2 cellular contexts compared by ENCODE assay signal in genomic region chr19:47419789-47420188, GRCh38.
TF ChIP-seq lines count a peak whose summit lies in the region.

No MANE protein-coding gene starts in this region.

TF ChIP-seq in H1, 55 proteins besides CTCF, POLR2A, EP300 and RAD21:
- TF ChIP-seq EGR1 (IDR thresholded peaks at IDR 0.05; ENCODE audit: borderline replicate concordance, low read depth, low read length): no peak
- TF ChIP-seq RNF2 (IDR thresholded peaks at IDR 0.05; ENCODE audit: borderline replicate concordance, low read depth, low read length, missing control alignments, poor library complexity, severe bottlenecking): no peak
- TF ChIP-seq POU5F1 (IDR thresholded peaks at IDR 0.05; ENCODE audit: low read depth, low read length): no peak
- no peak for TF ChIP-seq SIN3A (conservative IDR thresholded peaks at IDR 0.05 in 1 of 2, IDR thresholded peaks at IDR 0.05 in 1 of 2; ENCODE audit: low read depth in 1 of 2, low read length in 2 of 2)
- TF ChIP-seq HDAC2 (IDR thresholded peaks at IDR 0.05; ENCODE audit: borderline replicate concordance in 1 of 2, low read depth in 2 of 2, low read length in 2 of 2): no peak
- TF ChIP-seq CHD1 (IDR thresholded peaks at IDR 0.05; ENCODE audit: low read depth, low read length): no peak
- TF ChIP-seq ASH2L (IDR thresholded peaks at IDR 0.05; ENCODE audit: low read length): no peak
- no peak for TF ChIP-seq JUND (IDR thresholded peaks at IDR 0.05; ENCODE audit: low read length)
- TF ChIP-seq TBP (IDR thresholded peaks at IDR 0.05; ENCODE audit: low read depth, low read length): no peak
- TF ChIP-seq CREB1 (IDR thresholded peaks at IDR 0.05): no peak
- no peak for TF ChIP-seq RXRA (IDR thresholded peaks at IDR 0.05; ENCODE audit: insufficient read depth, low read depth, low read length)
- TF ChIP-seq, protein P1, sequence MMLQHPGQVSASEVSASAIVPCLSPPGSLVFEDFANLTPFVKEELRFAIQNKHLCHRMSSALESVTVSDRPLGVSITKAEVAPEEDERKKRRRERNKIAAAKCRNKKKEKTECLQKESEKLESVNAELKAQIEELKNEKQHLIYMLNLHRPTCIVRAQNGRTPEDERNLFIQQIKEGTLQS (IDR thresholded peaks at IDR 0.05; ENCODE audit: insufficient read depth, low read depth, low read length): no peak
- no peak for TF ChIP-seq CBX8 (IDR thresholded peaks at IDR 0.05; ENCODE audit: borderline replicate concordance, low read depth, low read length)
- no peak for TF ChIP-seq TEAD4 (IDR thresholded peaks at IDR 0.05; ENCODE audit: low read depth, low read length)

TF ChIP-seq in GM12891, 5 proteins besides CTCF, POLR2A, EP300 and RAD21:
- TF ChIP-seq TAF1 (IDR thresholded peaks at IDR 0.05; ENCODE audit: low read depth, low read length): no peak
- TF ChIP-seq POU2F2 (IDR thresholded peaks at IDR 0.05; ENCODE audit: low read depth, low read length): no peak
- TF ChIP-seq POLR2AphosphoS5 (IDR thresholded peaks at IDR 0.05; ENCODE audit: low read depth, low read length): no peak
- no peak for TF ChIP-seq SPI1 (IDR thresholded peaks at IDR 0.05; ENCODE audit: low read depth, low read length)
- no peak for TF ChIP-seq PAX5 (IDR thresholded peaks at IDR 0.05; ENCODE audit: insufficient read depth, low read length, severe bottlenecking)
